7 cellular contexts compared by ENCODE assay signal in the genomic region with DNA sequence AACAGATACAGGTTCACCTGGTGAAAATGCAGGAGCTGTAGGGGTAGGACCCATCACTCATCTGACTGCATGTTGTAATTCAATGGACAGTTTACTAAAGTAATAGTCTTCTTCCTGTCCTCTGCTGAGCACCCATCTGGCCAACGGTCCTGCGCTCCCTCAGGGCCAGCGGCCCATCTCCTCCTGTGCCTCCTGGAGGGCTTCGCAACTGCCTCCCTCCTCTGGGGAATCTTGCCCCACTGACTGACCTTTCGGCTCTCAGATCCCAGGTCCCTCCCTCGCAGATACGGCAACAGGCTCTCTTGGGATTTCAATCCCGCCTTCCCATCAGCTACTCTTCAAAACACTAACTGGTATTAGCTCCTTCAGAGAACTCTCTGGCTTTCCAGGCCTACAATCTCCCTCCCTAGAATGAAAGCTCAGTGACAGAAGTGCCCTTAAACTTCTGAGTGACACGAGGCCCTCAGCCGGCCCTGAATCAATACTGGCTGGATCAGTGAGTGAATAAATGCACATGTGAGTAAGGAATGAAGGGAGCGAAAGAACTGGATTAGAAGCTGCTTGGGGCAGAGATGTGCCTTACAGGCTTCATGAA. TPM values are rescaled to one million over a fixed set of nuclear protein-coding genes. Genes with fewer than 3 reads are reported as not detected.
DNase-seq lines count a peak whose midpoint lies in the region; TF ChIP-seq lines count a peak whose summit lies in the region.

No MANE protein-coding gene starts in this region.

- H3K9ac ChIP-seq in GM23248 (peak overlapping the region; percentile 93), skeletal muscle tissue (ENCODE audit: low read depth in 1 of 3, low read length in 3 of 3) (peak overlapping the region; percentile 76 to 92 (median 91))

- no peaks in the 10 kb centered on the region for H4K20me1 ChIP-seq in GM23248 (ENCODE audit: insufficient read depth)

- H3K27me3 ChIP-seq in GM23248 (replicated peaks; ENCODE audit: insufficient read depth) (no peaks in the 10 kb centered on the region), SJCRH30 (no peaks in the 10 kb centered on the region), esophagus squamous epithelium (no peaks in the 10 kb centered on the region), skeletal muscle tissue (ENCODE audit: control insufficient read depth in 3 of 3, insufficient read depth in 3 of 3, low read length in 3 of 3) (no peaks in the 10 kb centered on the region)

- DNase-seq in GM23248 (no peak), SJCRH30 (no peak), esophagus squamous epithelium (lab: John Stamatoyannopoulos, UW) (no peak), C1 segment of cervical spinal cord (lab: John Stamatoyannopoulos, UW) (no peak), NCI-H1105 (lab: John Stamatoyannopoulos, UW) (no peak)
- DNase-seq in NK-92 treated with Interleukin-12 subunit alpha and Interleukin-12 subunit beta, amount 100 ng/mL, for 24 hours (lab: John Stamatoyannopoulos, UW) = no peak

- in situ Hi-C loops in GM23248 (cut with MboI) = no loop called here

- H3K4me3 ChIP-seq in GM23248 (peak overlapping the region; percentile 99), SJCRH30 (peak overlapping the region; percentile 84), esophagus squamous epithelium (peak overlapping the region in 3 of 4 donors; percentile 71 to 98 (median 84)), skeletal muscle tissue (ENCODE audit: low read length in 3 of 3) (peak overlapping the region; percentile 91 to 96 (median 92))

- peaks cover 19% of the 10 kb centered on the region for H3K4me1 ChIP-seq in GM23248 (ENCODE audit: insufficient read depth)
- H3K4me1 ChIP-seq in SJCRH30 = peaks cover 10% of the 10 kb centered on the region; the same call in 1 of the 2 replicates
- peaks cover 15 to 56% (median 21%) of the 10 kb centered on the region in 3 donors for H3K4me1 ChIP-seq in esophagus squamous epithelium
- H3K4me1 ChIP-seq in skeletal muscle tissue (ENCODE audit: control insufficient read depth in 3 of 3, insufficient read depth in 3 of 3, low read length in 3 of 3) = peaks cover 19 to 23% (median 23%) of the 10 kb centered on the region in 3 donors

- intact Hi-C loops in esophagus squamous epithelium (cut with DNase I) = no loop called here

- H3K9me2 ChIP-seq in GM23248 (ENCODE audit: insufficient read depth) = no peaks in the 10 kb centered on the region

- H2AFZ ChIP-seq in GM23248 = peak overlapping the region; percentile 83

- H3K36me3 ChIP-seq in GM23248 (ENCODE audit: low read depth) (no peaks in the 10 kb centered on the region), SJCRH30 (peaks cover 2% of the 10 kb centered on the region; the same call in 1 of the 2 replicates), esophagus squamous epithelium (no peaks in the 10 kb centered on the region), skeletal muscle tissue (ENCODE audit: control insufficient read depth in 3 of 3, insufficient read depth in 3 of 3, low read length in 3 of 3) (no peaks in the 10 kb centered on the region)

- 52 to 54% methylated on average over 11 of the region's 11 CpGs for WGBS in GM23248 (ENCODE audit: low coverage in 1 of 2, low lambda C conversion rate in 2 of 2, missing lambda C conversion rate in 2 of 2), 2 experiments
- WGBS in esophagus squamous epithelium, 2 donors = 55 to 71% methylated on average over 9 to 10 of the region's 11 CpGs

- TF ChIP-seq CTCF in esophagus squamous epithelium (IDR thresholded peaks at IDR 0.05) = no peak

- H3K9me3 ChIP-seq in GM23248 (ENCODE audit: low read depth) (no peaks in the 10 kb centered on the region), SJCRH30 (replicated peaks) (no peaks in the 10 kb centered on the region), esophagus squamous epithelium (no peaks in the 10 kb centered on the region), skeletal muscle tissue (ENCODE audit: control insufficient read depth in 3 of 3, low read length in 3 of 3) (no peaks in the 10 kb centered on the region)

- H3K27ac ChIP-seq in GM23248 (peak overlapping the region; percentile 82), SJCRH30 (no peak overlapping the region), esophagus squamous epithelium (peak overlapping the region; percentile 90 to 95 (median 91)), skeletal muscle tissue (ENCODE audit: low read depth, low read length) (peak overlapping the region; percentile 66)

- H3F3A ChIP-seq in GM23248 (ENCODE audit: insufficient read depth) = no peaks in the 10 kb centered on the region

- peaks cover 43% of the 10 kb centered on the region for H3K79me2 ChIP-seq in GM23248 (ENCODE audit: insufficient read depth)

- TF ChIP-seq POLR2A in esophagus squamous epithelium (IDR thresholded peaks at IDR 0.05) = no peak

- H3K4me2 ChIP-seq in GM23248 (ENCODE audit: unreplicated experiment) = peak overlapping the region; percentile 85

RNA-seq across cellular contexts. Expression of a gene that starts 1.3 kb away (rescaled TPM):
- 53.0 and 62.0 TPM in 2 replicates for total RNA-seq in GM23248 (2014; rRNA removed; shearing (Covaris generic))
- polyA plus RNA-seq in GM23248 (2016; fragmentation: Nextera tagmentation; extraction: Ambion mirVana) = 60.4 and 68.7 TPM in 2 replicates
- 62.5 and 65.2 TPM in 2 replicates for total RNA-seq in SJCRH30 (2014; rRNA removed; shearing (Covaris generic))
- total RNA-seq in esophagus squamous epithelium (10 to 100 TPM; 24.6 to 32.2 (median 28.2) TPM), skeletal muscle tissue (32.4 TPM)
